Comparison of ENCODE assay signal across 21 cellular contexts in the genomic region with DNA sequence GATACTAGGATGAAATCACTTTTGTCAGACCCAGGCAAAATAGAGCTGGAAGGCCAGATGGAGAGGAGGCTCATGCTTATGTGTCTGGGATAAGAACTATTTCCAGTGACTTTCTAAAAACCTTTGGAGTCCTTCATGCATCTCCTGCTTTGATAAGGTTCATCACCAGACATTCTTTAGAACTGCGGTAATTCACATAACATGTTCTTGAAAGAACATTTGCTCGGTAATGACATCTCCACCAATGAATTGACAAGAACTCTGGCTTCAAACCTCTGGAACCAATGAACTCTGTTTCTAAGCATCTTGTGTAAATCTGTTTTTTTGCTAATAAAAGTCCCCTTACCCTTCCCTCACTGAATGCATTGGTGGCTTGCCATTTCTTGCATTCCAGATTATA.
DNase-seq lines count a peak whose midpoint lies in the region; ATAC-seq and TF ChIP-seq lines count a peak whose summit lies in the region.
"Had no signal": no experiment of that assay in that cellular context is flagged by ENCODE, and none has a peak within 500 bp of the region (broad histone marks: within the 10 kb centered on the region; RNA-seq: fewer than 3 reads in every experiment).

No MANE protein-coding gene starts in this region.

- H3K4me3 ChIP-seq in left ventricle myocardium inferior, result no peak overlapping the region
- no peak overlapping the region for H3K4me3 ChIP-seq in fibroblast of the aortic adventitia (ENCODE audit: low read depth, low read length)
- H3K4me3 ChIP-seq: BLaER1, GM12878 had no signal

- peaks cover 12% of the 10 kb centered on the region for H3K4me1 ChIP-seq in left ventricle myocardium inferior
- H3K4me1 ChIP-seq: BLaER1 had no signal

- peak overlapping the region in 3 of 5 experiments; percentile 57 to 81 (median 64) for H3K27ac Mint-ChIP-seq in brain
- H3K27ac Mint-ChIP-seq: CD8-positive, alpha-beta memory T cell; IgD-negative memory B cell had no signal

- H3K27me3 ChIP-seq in left ventricle myocardium inferior (ENCODE audit: low read depth), result no peaks in the 10 kb centered on the region
- H3K27me3 ChIP-seq: BLaER1 had no signal

- peaks cover 0 to 8% (median 4%) of the 10 kb centered on the region in 5 experiments for H3K9me3 Mint-ChIP-seq in brain

- peaks cover 68% of the 10 kb centered on the region for H3K4me1 Mint-ChIP-seq in brain

- intact Hi-C loops in left ventricle myocardium inferior (cut with micrococcal nuclease) (no loop called here), left ventricle myocardium superior (cut with micrococcal nuclease) (no loop called here)

- no peak for TF ChIP-seq CTCF in left ventricle myocardium inferior (IDR thresholded peaks at IDR 0.05; ENCODE audit: borderline replicate concordance)
- no peak for TF ChIP-seq CTCF in brain (conservative IDR thresholded peaks at IDR 0.05)
- TF ChIP-seq CTCF in fibroblast of the aortic adventitia (IDR thresholded peaks at IDR 0.05; ENCODE audit: insufficient read depth, low read length), result no peak

- H3K27me3 Mint-ChIP-seq in brain, result peaks cover 4% of the 10 kb centered on the region

- no peaks in the 10 kb centered on the region for H3K36me3 ChIP-seq in left ventricle myocardium inferior
- H3K36me3 ChIP-seq: BLaER1 had no signal

- peaks cover 4% of the 10 kb centered on the region for H3K9me3 ChIP-seq in left ventricle myocardium inferior (replicated peaks)
- H3K9me3 ChIP-seq: BLaER1 had no signal

- H3K36me3 Mint-ChIP-seq in brain, result no peaks in the 10 kb centered on the region
- H3K36me3 Mint-ChIP-seq: CD8-positive, alpha-beta memory T cell had no signal

- no peak overlapping the region for H3K4me3 Mint-ChIP-seq in brain
- H3K4me3 Mint-ChIP-seq: CD8-positive, alpha-beta memory T cell; IgD-negative memory B cell had no signal

- peak overlapping the region; percentile 80 for H3K27ac ChIP-seq in left ventricle myocardium inferior (replicated peaks)
- H3K27ac ChIP-seq: BLaER1, RWPE1 had no signal

- DNase-seq in left ventricle myocardium inferior, result no peak
- DNase-seq in left ventricle myocardium superior, result no peak
- peak; percentile 47 for DNase-seq in fibroblast of the aortic adventitia (ENCODE audit: low read depth)
- DNase-seq in activated effector memory CD4-positive, alpha-beta T cell treated with Interleukin-2 at 50 U/mL for 16 hours, result no peak
- DNase-seq in glomerular visceral epithelial cell (ENCODE audit: extremely low spot score), result no peak
- no peak for DNase-seq in stimulated activated CD4-positive, alpha-beta T cell treated with anti-CD3 and anti-CD28 coated beads, Interleukin-1b, Interleukin-23, amount 100 ng/mL, for 48 hours
- DNase-seq: CD8-positive, alpha-beta memory T cell; DMS53; EL; GOT3; Karpas-422; NCI-H1417 treated with DMSO at 0.1 percent for 48 hours; NCI-H187 treated with DMSO at 0.1 percent for 48 hours; NCI-H226; NCI-H524; NCI-H82 had no signal

- ATAC-seq in left ventricle myocardium superior, result no peak
